20 cellular contexts compared by ENCODE assay signal in genomic region chr21:45959779-45960390, GRCh38. TPM values are rescaled to one million over a fixed set of nuclear protein-coding genes. Genes with fewer than 3 reads are reported as not detected.
"Had no signal": no experiment of that assay in that cellular context is flagged by ENCODE, and none has a peak within 500 bp of the region (broad histone marks: within the 10 kb centered on the region; RNA-seq: fewer than 3 reads in every experiment).

No MANE protein-coding gene starts in this region.

- ATAC-seq: activated CD4-positive, alpha-beta T cell treated with anti-CD3 and anti-CD28 coated beads for 36 hours; gastrocnemius medialis; stimulated activated naive B cell treated with anti-CD40 and anti-IgM and Interleukin-4, amounts not matched to agents 10 μg/mL and 1 μg/mL and 100 μg/mL, for 72 hours; WTC11 had no signal

- H3K27ac ChIP-seq: spleen, thyroid gland had no signal

- H3K9me3 ChIP-seq: gastrocnemius medialis, thyroid gland had no signal

- H3K36me3 ChIP-seq: gastrocnemius medialis, heart left ventricle, spleen, thyroid gland had no signal

- H3K27me3 ChIP-seq: heart left ventricle, thyroid gland had no signal

- DNase-seq: activated CD4-positive, alpha-beta T cell treated with anti-CD3 and anti-CD28 coated beads for 36 hours; activated CD4-positive, alpha-beta T cell treated with anti-CD3 and anti-CD28 coated beads, Interleukin-2, amount 50 U/mL, for 48 hours; activated naive CD4-positive, alpha-beta T cell; activated naive CD8-positive, alpha-beta T cell treated with anti-CD3 and anti-CD28 coated beads for 36 hours; amygdala; central memory CD4-positive, alpha-beta T cell; cortex of kidney; erythroblast; gastrocnemius medialis; immature natural killer cell; spleen; stimulated activated CD4-positive, alpha-beta T cell treated with anti-CD3 and anti-CD28 coated beads, Interleukin-4, amount 100 ng/mL, for 4 hours; stimulated activated naive B cell treated with anti-CD40 and anti-IgM and Interleukin-4, amounts not matched to agents 10 μg/mL and 1 μg/mL and 100 μg/mL, for 72 hours; thyroid gland had no signal

- H3K4me3 ChIP-seq: gastrocnemius medialis, heart left ventricle, lung, spleen, thyroid gland had no signal

- FAIRE-seq: endometrium, TTC549 had no signal

RNA-seq across cellular contexts. Expression of gene COL6A1, which starts 21.7 kb away (rescaled TPM):
- total RNA-seq: natural killer cell treated with Interleukin-12 subunit alpha and Interleukin-12 subunit beta and Interleukin-15 and Interleukin-18, amount 100 ng/mL, for 72 hours had no signal
